16 cellular contexts compared by ENCODE assay signal in genomic region chr5:91474201-91474600, GRCh38.
DNase-seq lines count a peak whose midpoint lies in the region; ATAC-seq and TF ChIP-seq lines count a peak whose summit lies in the region.
"Had no signal": no experiment of that assay in that cellular context is flagged by ENCODE, and none has a peak within 500 bp of the region (broad histone marks: within the 10 kb centered on the region; RNA-seq: fewer than 3 reads in every experiment).

No MANE protein-coding gene starts in this region.

- H3K4me3 ChIP-seq in choroid plexus epithelial cell (ENCODE audit: low read depth, low read length) = no peak overlapping the region
- H3K4me3 ChIP-seq: BLaER1 treated with 17β-estradiol and CSF1 and Interleukin-3, amounts not matched to agents 10 nM and 100 nM; GM12878 had no signal

- ATAC-seq in HG02571 (IDR thresholded peaks at IDR 0.05; ENCODE audit: unreplicated experiment) (no peak), GM18498 (IDR thresholded peaks at IDR 0.05; ENCODE audit: unreplicated experiment) (no peak), HG03196 (IDR thresholded peaks at IDR 0.05; ENCODE audit: unreplicated experiment) (no peak), GM19455 (IDR thresholded peaks at IDR 0.05; ENCODE audit: unreplicated experiment) (no peak)
- ATAC-seq: GM12878 had no signal

- no peak for TF ChIP-seq CTCF in choroid plexus epithelial cell (conservative IDR thresholded peaks at IDR 0.05; ENCODE audit: low read depth, low read length)

- DNase-seq in M059J (ENCODE audit: low read depth) (peak; percentile 50), amniotic epithelial cell (ENCODE audit: low read depth) (peak; percentile 39), choroid plexus epithelial cell (ENCODE audit: low read depth) (peak; percentile 26), myocyte (ENCODE audit: low read depth) (peak; percentile 32)
- DNase-seq: 8988T; CD4-positive, CD25-positive, alpha-beta regulatory T cell; DMS79; GOT3; H9; IMR-90 had no signal
